In genomic region chr3:24305795-24306467, GRCh38 we compare ENCODE assay signal across 1 cellular context.
TF ChIP-seq lines count a peak whose summit lies in the region.

No MANE protein-coding gene starts in this region.

TF ChIP-seq in K562, 482 proteins besides CTCF, POLR2A, EP300 and RAD21 (continued from another document and continues in another):
- TF ChIP-seq ARNT (IDR thresholded peaks at IDR 0.05) (peak in 1 of 2 experiments; percentile 54; a peak in 1 of 4 replicates), BRD4 (IDR thresholded peaks at IDR 0.05) (no peak), CHD1 (IDR thresholded peaks at IDR 0.05; ENCODE audit: low read length) (no peak), FUS (optimal IDR thresholded peaks at IDR 0.05; ENCODE audit: low read depth, low read length) (no peak), CBFA2T3 (IDR thresholded peaks at IDR 0.05) (peak; percentile 86), RNF219 (CRISPR knock-in tag; IDR thresholded peaks at IDR 0.05) (no peak), ZFP36 (IDR thresholded peaks at IDR 0.05; ENCODE audit: low read depth, low read length, partially characterized antibody) (no peak), U2AF2 (optimal IDR thresholded peaks at IDR 0.05; ENCODE audit: low read depth, low read length) (no peak), ZNF589 (CRISPR knock-in tag; IDR thresholded peaks at IDR 0.05; ENCODE audit: low read depth) (no peak), POLR2AphosphoS2 (IDR thresholded peaks at IDR 0.05; ENCODE audit: low read length) (no peak), ZNF124 (CRISPR knock-in tag; IDR thresholded peaks at IDR 0.05) (no peak), CTCFL (IDR thresholded peaks at IDR 0.05; ENCODE audit: borderline replicate concordance, insufficient read depth, low read depth, low read length, poor library complexity, severe bottlenecking) (no peak), RB1 (IDR thresholded peaks at IDR 0.05; ENCODE audit: low read depth) (no peak), KAT7 (CRISPR knock-in tag; IDR thresholded peaks at IDR 0.05; ENCODE audit: borderline replicate concordance) (no peak), ZNF24 (IDR thresholded peaks at IDR 0.05) (no peak), ZNF764 (CRISPR knock-in tag; IDR thresholded peaks at IDR 0.05; ENCODE audit: low read depth) (no peak), ZNF318 (IDR thresholded peaks at IDR 0.05; ENCODE audit: borderline replicate concordance in 1 of 2, low read depth in 1 of 2) (no peak), MAFG (tag; conservative IDR thresholded peaks at IDR 0.05) (no peak), DNMT1 (IDR thresholded peaks at IDR 0.05) (no peak), KHSRP (IDR thresholded peaks at IDR 0.05) (no peak), ELF1 (tag; IDR thresholded peaks at IDR 0.05) (0 out of 2 replicates have a peak, but pooled peaks have one; percentile 30), ATF1 (CRISPR knock-in tag; IDR thresholded peaks at IDR 0.05) (no peak), ATF1 (tag; IDR thresholded peaks at IDR 0.05) (no peak), HDAC2 (IDR thresholded peaks at IDR 0.05) (peak; percentile 96), SMC3 (conservative IDR thresholded peaks at IDR 0.05; ENCODE audit: insufficient read depth, low read depth, low read length) (no peak), RBBP5 (IDR thresholded peaks at IDR 0.05; ENCODE audit: borderline replicate concordance, insufficient read depth, low read length, poor library complexity, severe bottlenecking) (no peak), ZNF398 (CRISPR knock-in tag; IDR thresholded peaks at IDR 0.05) (no peak), EGR1 (conservative IDR thresholded peaks at IDR 0.05) (no peak), PREB (CRISPR knock-in tag; IDR thresholded peaks at IDR 0.05) (no peak), GTF2A2 (tag; IDR thresholded peaks at IDR 0.05) (no peak), TFE3 (CRISPR knock-in tag; IDR thresholded peaks at IDR 0.05) (no peak), PATZ1 (CRISPR knock-in tag; IDR thresholded peaks at IDR 0.05; ENCODE audit: borderline replicate concordance) (no peak), ARID1B (IDR thresholded peaks at IDR 0.05) (peak; percentile 87), ZNF134 (CRISPR knock-in tag; conservative IDR thresholded peaks at IDR 0.05) (no peak), FOSL1 (tag; conservative IDR thresholded peaks at IDR 0.05) (0 out of 2 replicates have a peak, but pooled peaks have one; percentile 22), ZNF696 (CRISPR knock-in tag; conservative IDR thresholded peaks at IDR 0.05) (no peak), SMARCE1 (IDR thresholded peaks at IDR 0.05) (peak; percentile 63; the same call in 1 of the 2 replicates), TCF7L2 (IDR thresholded peaks at IDR 0.05; ENCODE audit: low read depth, low read length) (no peak), MIER1 (IDR thresholded peaks at IDR 0.05; ENCODE audit: low read depth) (no peak), MEIS2 (IDR thresholded peaks at IDR 0.05; ENCODE audit: partially characterized antibody) (no peak), ZBTB33 (CRISPR knock-in tag; IDR thresholded peaks at IDR 0.05) (no peak), RFX5 (IDR thresholded peaks at IDR 0.05; ENCODE audit: low read depth, low read length) (no peak), TRIM28 (IDR thresholded peaks at IDR 0.05) (no peak)
